20 cellular contexts compared by ENCODE assay signal in genomic region chr14:100441271-100441947, GRCh38.
DNase-seq lines count a peak whose midpoint lies in the region; ATAC-seq and TF ChIP-seq lines count a peak whose summit lies in the region.
"Had no signal": no experiment of that assay in that cellular context is flagged by ENCODE, and none has a peak within 500 bp of the region (broad histone marks: within the 10 kb centered on the region; RNA-seq: fewer than 3 reads in every experiment).

No MANE protein-coding gene starts in this region.

- no peak overlapping the region for H3K27ac Mint-ChIP-seq in stimulated activated memory B cell treated with anti-CD40 and anti-IgM and Interleukin-4, amounts not matched to agents 10 μg/mL and 1 μg/mL and 100 μg/mL, for 72 hours
- H3K27ac Mint-ChIP-seq in neural progenitor cell: no peak overlapping the region

- TF ChIP-seq CTCF in Panc1 (IDR thresholded peaks at IDR 0.05) (no peak), dorsolateral prefrontal cortex (IDR thresholded peaks at IDR 0.05 in 54 of 56, conservative IDR thresholded peaks at IDR 0.05 in 2 of 56; ENCODE audit: low read depth in 1 of 56, partially characterized antibody in 56 of 56) (no peak), neural progenitor cell (IDR thresholded peaks at IDR 0.05) (no peak)

- H3K79me2 ChIP-seq in neural progenitor cell (ENCODE audit: low read depth): no peaks in the 10 kb centered on the region

- BruUV-seq in Panc1 (replicated peaks; lab: Mats Ljungman, UMichigan): no TSS peak

- H3K36me3 ChIP-seq in Panc1 (ENCODE audit: control insufficient read depth, insufficient read depth, low read length) (no peaks in the 10 kb centered on the region), neural progenitor cell (no peaks in the 10 kb centered on the region)
- H3K36me3 ChIP-seq: sigmoid colon, SJSA1 had no signal

- H3K4me1 Mint-ChIP-seq in stimulated activated memory B cell treated with anti-CD40 and anti-IgM and Interleukin-4, amounts not matched to agents 10 μg/mL and 1 μg/mL and 100 μg/mL, for 72 hours: peaks cover 16% of the 10 kb centered on the region
- peaks cover 43% of the 10 kb centered on the region for H3K4me1 Mint-ChIP-seq in neural progenitor cell

- no peak for DNase-seq in Panc1 (ENCODE audit: low read depth, low spot score)
- DNase-seq in dorsolateral prefrontal cortex: no peak
- no peak for DNase-seq in left lobe of liver (ENCODE audit: low spot score)
- no peak for DNase-seq in neural progenitor cell (ENCODE audit: low spot score)
- DNase-seq: activated T-cell treated with anti-CD3 and anti-CD28 coated beads, Interleukin-2, amount 50 U/mL, for 4 hours; central memory CD4-positive, alpha-beta T cell; effector memory CD4-positive, alpha-beta T cell; GDM1; KBM-7; kidney; midbrain; NCI-H1092; NCI-H2081 treated with DMSO at 0.1 percent for 48 hours; NCI-H524 treated with DMSO at 0.1 percent for 48 hours; occipital lobe; sigmoid colon had no signal

- CTCF ChIA-PET in Panc1 (lab: Charles Lee): interaction anchor here (2.1 kb wide), 1 partner anchor 24 kb away, joined by 5 read pairs; no protein-coding TSS in a partner anchor

- H3F3A ChIP-seq in neural progenitor cell (ENCODE audit: low read depth): peaks cover 9% of the 10 kb centered on the region

- H3K9me3 ChIP-seq in Panc1 (ENCODE audit: control insufficient read depth, insufficient read depth, low read depth, low read length) (no peaks in the 10 kb centered on the region), neural progenitor cell (ENCODE audit: low read depth) (no peaks in the 10 kb centered on the region)
- H3K9me3 ChIP-seq: sigmoid colon, SJSA1 had no signal

- H3K36me3 Mint-ChIP-seq in stimulated activated memory B cell treated with anti-CD40 and anti-IgM and Interleukin-4, amounts not matched to agents 10 μg/mL and 1 μg/mL and 100 μg/mL, for 72 hours: no peaks in the 10 kb centered on the region
- no peaks in the 10 kb centered on the region for H3K36me3 Mint-ChIP-seq in neural progenitor cell

- H3K27ac ChIP-seq in Panc1 (ENCODE audit: low read length) (peak overlapping the region; percentile 94), dorsolateral prefrontal cortex (peak overlapping the region in 46 of 59 donors; percentile 20 to 87 (median 68)), neural progenitor cell (no peak overlapping the region)
- H3K27ac ChIP-seq: SJSA1 had no signal

- H3K27me3 ChIP-seq in Panc1 (ENCODE audit: control insufficient read depth, insufficient read depth, low read length) (no peaks in the 10 kb centered on the region), dorsolateral prefrontal cortex (no peaks in the 10 kb centered on the region), neural progenitor cell (no peaks in the 10 kb centered on the region)
- H3K27me3 ChIP-seq: sigmoid colon, SJSA1 had no signal

- no peak overlapping the region for H2AFZ ChIP-seq in neural progenitor cell (replicated peaks)

- no peak overlapping the region for H3K4me2 ChIP-seq in neural progenitor cell

- POLR2A ChIA-PET in Panc1 (lab: Charles Lee): no interaction called here

- H3K4me3 ChIP-seq in Panc1 (ENCODE audit: low read depth in 2 of 2, low read length in 2 of 2) (no peak overlapping the region), dorsolateral prefrontal cortex (no peak overlapping the region), neural progenitor cell (no peak overlapping the region)
- H3K4me3 ChIP-seq: sigmoid colon, SJSA1 had no signal

- no peaks in the 10 kb centered on the region for H4K20me1 ChIP-seq in neural progenitor cell (ENCODE audit: low read depth)

- H3K9me3 Mint-ChIP-seq in stimulated activated memory B cell treated with anti-CD40 and anti-IgM and Interleukin-4, amounts not matched to agents 10 μg/mL and 1 μg/mL and 100 μg/mL, for 72 hours: no peaks in the 10 kb centered on the region
- no peaks in the 10 kb centered on the region for H3K9me3 Mint-ChIP-seq in neural progenitor cell
- H3K9me3 Mint-ChIP-seq: activated T-cell treated with anti-CD3 and anti-CD28 coated beads, Interleukin-2, amount 50 U/mL, for 4 hours had no signal

- H3K4me1 ChIP-seq in Panc1 (ENCODE audit: control insufficient read depth, insufficient read depth, low read length) (peaks cover 66% of the 10 kb centered on the region), neural progenitor cell (peaks cover 21% of the 10 kb centered on the region)

- intact Hi-C loops in Panc1 (cut with micrococcal nuclease; ENCODE audit: unreplicated experiment) (loop anchor here (5.0 to 10.0 kb wide), 2 partner anchors 83 to 206 kb away; no protein-coding TSS in a partner anchor), dorsolateral prefrontal cortex (cut with DNase I) (loop anchor here in 1 of 2 donors (2.0 to 5.0 kb wide), 2 partner anchors 385 to 1186 kb away; partner anchors contain the start of gene MEG3)

- in situ Hi-C loops in Panc1 (cut with HindIII; ENCODE audit: low pct_unique_long_range_greater_than_20kb, low sequenced_read_pairs): no loop called here

- no peak overlapping the region for H3K9ac ChIP-seq in neural progenitor cell

- no peaks in the 10 kb centered on the region for H3K27me3 Mint-ChIP-seq in stimulated activated memory B cell treated with anti-CD40 and anti-IgM and Interleukin-4, amounts not matched to agents 10 μg/mL and 1 μg/mL and 100 μg/mL, for 72 hours
- H3K27me3 Mint-ChIP-seq in neural progenitor cell (ENCODE audit: insufficient read depth, low read depth): peaks cover 2% of the 10 kb centered on the region

- ATAC-seq in GM19351 (IDR thresholded peaks at IDR 0.05; ENCODE audit: unreplicated experiment) (peak; percentile 54), Panc1 (no peak), left lobe of liver (no peak), GM18870 (IDR thresholded peaks at IDR 0.05; ENCODE audit: unreplicated experiment) (no peak)
- peak; percentile 61 for ATAC-seq in stimulated activated memory B cell treated with anti-CD40 and anti-IgM and Interleukin-4, amounts not matched to agents 10 μg/mL and 1 μg/mL and 100 μg/mL, for 72 hours
- ATAC-seq: activated T-cell treated with anti-CD3 and anti-CD28 coated beads, Interleukin-2, amount 50 U/mL, for 4 hours had no signal

- H3K4me3 Mint-ChIP-seq in stimulated activated memory B cell treated with anti-CD40 and anti-IgM and Interleukin-4, amounts not matched to agents 10 μg/mL and 1 μg/mL and 100 μg/mL, for 72 hours: no peak overlapping the region
- H3K4me3 Mint-ChIP-seq in neural progenitor cell: no peak overlapping the region
- H3K4me3 Mint-ChIP-seq: activated T-cell treated with anti-CD3 and anti-CD28 coated beads, Interleukin-2, amount 50 U/mL, for 4 hours had no signal

Comparison
In these comparisons a context has a peak if more than half of its experiments do, and no peak if none do; other contexts are left out.
1. ATAC-seq: peak in GM19351 (single experiment) and stimulated activated memory B cell treated with anti-CD40 and anti-IgM and Interleukin-4, amounts not matched to agents 10 μg/mL and 1 μg/mL and 100 μg/mL, for 72 hours (single experiment); none in Panc1 (single experiment), left lobe of liver (single experiment) and GM18870 (single experiment).